Comparison of ENCODE assay signal across 30 cellular contexts in genomic region chr19:45938733-45939319, GRCh38. TPM values are rescaled to one million over a fixed set of nuclear protein-coding genes. Genes with fewer than 3 reads are reported as not detected.
DNase-seq lines count a peak whose midpoint lies in the region; FAIRE-seq and TF ChIP-seq lines count a peak whose summit lies in the region.
"Had no signal": no experiment of that assay in that cellular context is flagged by ENCODE, and none has a peak within 500 bp of the region (broad histone marks: within the 10 kb centered on the region; RNA-seq: fewer than 3 reads in every experiment).

No MANE protein-coding gene starts in this region.

- H3K36me3 Mint-ChIP-seq in astrocyte (ENCODE audit: low read depth, unreplicated experiment) = peaks cover 18% of the 10 kb centered on the region
- H3K36me3 Mint-ChIP-seq: CD4-positive, CD25-positive, alpha-beta regulatory T cell; memory B cell; T-cell had no signal

- no peak overlapping the region for H3K4me2 ChIP-seq in astrocyte (ENCODE audit: low read length)

- DNase-seq in astrocyte (ENCODE audit: low read depth) = no peak
- no peak for DNase-seq in NCI-H2227 treated with DMSO at 0.1 percent for 48 hours (lab: John Stamatoyannopoulos, UW)
- DNase-seq in RWPE1 (ENCODE audit: low spot score) = no peak
- DNase-seq: activated CD4-positive, alpha-beta T cell treated with anti-CD3 and anti-CD28 coated beads for 36 hours; activated CD8-positive, alpha-beta memory T cell treated with anti-CD3 and anti-CD28 coated beads, Interleukin-2, amount 10 ng/mL, durations not matched to agents 7 days and 5 days; body of pancreas; DMS 273 treated with DMSO at 0.1 percent for 48 hours; effector memory CD8-positive, alpha-beta T cell; HCEC 1CT; NCI-H1092; NCI-H1930; NCI-H226; NCI-H774; SHP77 treated with DMSO at 0.1 percent for 48 hours; stimulated activated CD8-positive, alpha-beta memory T cell treated with anti-CD3 and anti-CD28 coated beads, Interleukin-4, amount 100 ng/mL, for 48 hours; T-cell; upper lobe of right lung had no signal

- H3K4me3 ChIP-seq in astrocyte (ENCODE audit: insufficient read depth, low read depth, low read length) (no peak overlapping the region), liver (ENCODE audit: low read depth in 1 of 3, low read length in 3 of 3) (no peak overlapping the region)
- H3K4me3 ChIP-seq: body of pancreas, upper lobe of right lung had no signal

- CTCF ChIA-PET in RWPE1 (lab: Yijun Ruan, JAX) = no interaction called here

- H3K4me1 ChIP-seq in astrocyte (ENCODE audit: insufficient read depth, low read length) (no peaks in the 10 kb centered on the region), liver (ENCODE audit: control insufficient read depth in 4 of 4, insufficient read depth in 4 of 4, low read length in 3 of 4) (peaks cover 0 to 2% (median under 1%) of the 10 kb centered on the region in 4 donors)
- H3K4me1 ChIP-seq: upper lobe of right lung had no signal

- H3K4me1 Mint-ChIP-seq in astrocyte (ENCODE audit: low read depth, unreplicated experiment) = no peaks in the 10 kb centered on the region
- H3K4me1 Mint-ChIP-seq: activated CD4-positive, alpha-beta T cell treated with anti-CD3 and anti-CD28 coated beads for 36 hours; memory B cell had no signal

- H3K27me3 ChIP-seq in astrocyte (ENCODE audit: insufficient read depth, low read length) = peaks cover 3% of the 10 kb centered on the region
- H3K27me3 ChIP-seq in liver (ENCODE audit: control insufficient read depth in 4 of 4, insufficient read depth in 4 of 4, low read length in 3 of 4) = peaks cover 0 to 3% (median 1%) of the 10 kb centered on the region in 4 donors

- H3K27ac ChIP-seq in astrocyte (ENCODE audit: low read depth, low read length) (no peak overlapping the region), liver (ENCODE audit: low read depth in 1 of 2, low read length in 2 of 2) (no peak overlapping the region), RWPE1 (no peak overlapping the region)
- H3K27ac ChIP-seq: body of pancreas, upper lobe of right lung had no signal

- TF ChIP-seq RAD21 in liver (IDR thresholded peaks at IDR 0.05) = no peak

- no peak overlapping the region for H2AFZ ChIP-seq in astrocyte (ENCODE audit: low read depth, low read length)

- 73% methylated on average over 3 of the region's 3 CpGs for WGBS in liver

- no peak overlapping the region for H3K27ac Mint-ChIP-seq in astrocyte (ENCODE audit: unreplicated experiment)
- H3K27ac Mint-ChIP-seq: activated CD4-positive, alpha-beta T cell treated with anti-CD3 and anti-CD28 coated beads for 36 hours; activated CD8-positive, alpha-beta memory T cell treated with anti-CD3 and anti-CD28 coated beads, Interleukin-2, amount 10 ng/mL, durations not matched to agents 7 days and 5 days; activated T-helper 17 cell treated with anti-CD3 and anti-CD28 coated beads, Interleukin-2, amount 50 U/mL, for 72 hours; CD4-positive, CD25-positive, alpha-beta regulatory T cell; effector memory CD8-positive, alpha-beta T cell; memory B cell; T-cell had no signal

- H3K9ac ChIP-seq in astrocyte (ENCODE audit: low read length) (no peak overlapping the region), liver (ENCODE audit: low read depth in 1 of 2, low read length in 2 of 2) (no peak overlapping the region)

- peak; percentile 34 for FAIRE-seq in astrocyte (lab: Jason Lieb, UNC)
- FAIRE-seq: GM18507, TTC549 had no signal

- H3K9me3 ChIP-seq in astrocyte (ENCODE audit: insufficient read depth, low read depth, low read length) = no peaks in the 10 kb centered on the region
- H3K9me3 ChIP-seq in liver (ENCODE audit: control insufficient read depth in 4 of 4, low read length in 3 of 4) = no peaks in the 10 kb centered on the region
- H3K9me3 ChIP-seq: body of pancreas, upper lobe of right lung had no signal

- TF ChIP-seq CTCF in astrocyte (IDR thresholded peaks at IDR 0.05; ENCODE audit: insufficient read depth, low read depth, low read length) = no peak
- no peak for TF ChIP-seq CTCF in liver (IDR thresholded peaks at IDR 0.05; ENCODE audit: low read depth, low read length, missing input control)
- TF ChIP-seq CTCF in RWPE1 (conservative IDR thresholded peaks at IDR 0.05; ENCODE audit: low read depth) = no peak

- H3K27me3 Mint-ChIP-seq in astrocyte (ENCODE audit: low read depth, unreplicated experiment) = peaks cover 14% of the 10 kb centered on the region

- POLR2A ChIA-PET in RWPE1 (lab: Yijun Ruan, JAX; ENCODE audit: low non-redundant PET) = no interaction called here

- peaks cover 3% of the 10 kb centered on the region for H3K9me3 Mint-ChIP-seq in astrocyte (ENCODE audit: unreplicated experiment)
- H3K9me3 Mint-ChIP-seq: CD4-positive, CD25-positive, alpha-beta regulatory T cell; effector memory CD8-positive, alpha-beta T cell; memory B cell; T-cell had no signal

- H3K79me2 ChIP-seq in astrocyte (ENCODE audit: insufficient read depth, low read length) = no peaks in the 10 kb centered on the region

- H3K36me3 ChIP-seq in astrocyte (ENCODE audit: insufficient read depth, low read length) (no peaks in the 10 kb centered on the region), liver (ENCODE audit: control insufficient read depth in 4 of 4, insufficient read depth in 3 of 4, low read depth in 1 of 4, low read length in 3 of 4) (no peaks in the 10 kb centered on the region)
- H3K36me3 ChIP-seq: upper lobe of right lung had no signal

- no peak overlapping the region for H3K4me3 Mint-ChIP-seq in astrocyte (ENCODE audit: unreplicated experiment)
- H3K4me3 Mint-ChIP-seq: activated CD4-positive, alpha-beta T cell treated with anti-CD3 and anti-CD28 coated beads for 36 hours; activated CD8-positive, alpha-beta memory T cell treated with anti-CD3 and anti-CD28 coated beads, Interleukin-2, amount 10 ng/mL, durations not matched to agents 7 days and 5 days; activated T-helper 17 cell treated with anti-CD3 and anti-CD28 coated beads, Interleukin-2, amount 50 U/mL, for 72 hours; CD4-positive, CD25-positive, alpha-beta regulatory T cell; effector memory CD8-positive, alpha-beta T cell; memory B cell; T-cell had no signal

- H4K20me1 ChIP-seq in astrocyte (ENCODE audit: insufficient read depth, low read length) = no peaks in the 10 kb centered on the region

TF ChIP-seq in liver, 16 proteins besides CTCF, POLR2A, EP300 and RAD21 (continues in another document):
- TF ChIP-seq MAX (IDR thresholded peaks at IDR 0.05) (no peak), REST (IDR thresholded peaks at IDR 0.05) (no peak), ATF3 (IDR thresholded peaks at IDR 0.05) (no peak), ZBTB33 (IDR thresholded peaks at IDR 0.05) (no peak), YY1 (IDR thresholded peaks at IDR 0.05) (no peak), SP1 (IDR thresholded peaks at IDR 0.05) (no peak)

RNA-seq across cellular contexts. Expression of gene NANOS2, which starts 24.2 kb away (rescaled TPM):
- total RNA-seq in astrocyte (not detected in 2 replicates), liver (not detected)
- polyA plus RNA-seq in liver = not detected
- total RNA-seq: activated CD4-positive, alpha-beta T cell treated with anti-CD3 and anti-CD28 coated beads for 36 hours; activated T-helper 17 cell treated with anti-CD3 and anti-CD28 coated beads, Interleukin-2, amount 50 U/mL, for 72 hours; body of pancreas; CD4-positive, CD25-positive, alpha-beta regulatory T cell; fibroblast of lung; glomerular endothelial cell; HT1080; kidney epithelial cell; LHCN-M2; myocyte; omental fat pad; T-cell; upper lobe of right lung had no signal
- polyA plus RNA-seq: CD4-positive, CD25-positive, alpha-beta regulatory T cell; fibroblast of lung had no signal

RNA-seq across cellular contexts. Expression of gene NOVA2, which starts 34.8 kb away (rescaled TPM):
- total RNA-seq in astrocyte = 10.7 and 11.1 TPM in 2 replicates
- total RNA-seq in liver = 1 to 10 TPM in 1 of 2 donors, under 1 TPM in 1; 0.47 to 1.6 TPM
- under 1 TPM; 0.31 to 0.37 TPM for polyA plus RNA-seq in liver
- total RNA-seq: CD4-positive, CD25-positive, alpha-beta regulatory T cell; fibroblast of lung; LHCN-M2; myocyte had no signal
- polyA plus RNA-seq: CD4-positive, CD25-positive, alpha-beta regulatory T cell had no signal

RNA-seq across cellular contexts. Expression of gene MYPOP, which starts 36.4 kb away (rescaled TPM):
- 11.0 and 11.7 TPM in 2 replicates for total RNA-seq in astrocyte
- total RNA-seq in liver = 1 to 10 TPM in 1 of 2 donors, under 1 TPM in 1; 0.70 to 1.8 TPM
- polyA plus RNA-seq in liver = 1 to 10 TPM in 1 of 2 donors, under 1 TPM in 1; 0.90 to 3.0 TPM

RNA-seq across cellular contexts. Expression of gene IRF2BP1, which starts 52.9 kb away (rescaled TPM):
- total RNA-seq in astrocyte (18.8 and 22.9 TPM in 2 replicates), liver (10 to 100 TPM; 16.5 to 16.8 TPM)
- polyA plus RNA-seq in liver = 10 to 100 TPM in 1 of 2 donors, 1 to 10 TPM in 1; 4.9 to 16.3 TPM

RNA-seq across cellular contexts. Expression of gene CCDC61, which starts 56.4 kb away (rescaled TPM):
- 6.6 and 6.7 TPM in 2 replicates for total RNA-seq in astrocyte
- 1 to 10 TPM; 2.6 to 3.1 TPM for total RNA-seq in liver
- polyA plus RNA-seq in liver = 1 to 10 TPM; 1.7 to 6.3 TPM
